ENCODE assay signal across 12 cellular contexts in the genomic region with DNA sequence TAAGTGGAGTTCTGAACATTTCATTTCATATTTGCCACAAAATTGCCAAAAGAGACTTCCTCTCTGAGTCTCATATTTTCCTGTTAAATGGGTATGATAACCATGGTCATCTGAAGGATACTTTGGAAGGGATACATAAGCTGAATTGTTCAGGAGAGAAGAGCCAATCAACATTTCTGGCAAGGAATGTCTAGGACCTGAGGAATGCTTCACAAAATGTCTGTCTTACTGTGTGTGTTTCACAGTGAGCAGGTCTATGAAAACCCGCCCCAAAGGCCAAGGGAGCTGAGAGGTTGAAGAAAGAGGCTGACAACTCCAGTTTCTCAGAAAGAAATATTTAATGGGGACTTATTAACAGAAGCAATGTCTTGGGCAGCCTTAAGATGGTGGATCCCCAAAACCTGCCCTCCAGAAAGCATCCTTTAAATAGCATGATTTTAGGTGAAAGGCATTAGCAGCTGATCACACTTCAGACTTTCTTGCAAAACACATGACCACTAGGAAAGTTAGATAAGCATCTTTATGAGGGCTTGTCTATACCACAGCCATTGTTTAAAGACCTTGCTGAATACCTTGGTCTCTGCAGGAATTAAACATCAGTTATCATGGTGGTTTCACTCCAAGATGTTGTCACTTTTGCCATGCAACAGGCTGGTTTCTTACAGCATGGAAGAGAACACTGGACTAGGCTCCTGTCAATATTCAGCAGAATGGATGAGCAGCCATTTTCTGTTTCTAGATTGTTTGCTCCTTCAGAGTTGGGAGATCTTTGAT.
A peak's percentile ranks its signal among the peaks of the same experiment; 100 is the strongest.
DNase-seq lines count a peak whose midpoint lies in the region; ATAC-seq and TF ChIP-seq lines count a peak whose summit lies in the region.
"Had no signal": no experiment of that assay in that cellular context is flagged by ENCODE, and none has a peak within 500 bp of the region (broad histone marks: within the 10 kb centered on the region; RNA-seq: fewer than 3 reads in every experiment).

No MANE protein-coding gene starts in this region.

- WGBS in body of pancreas, 2 donors = 80 to 81% methylated on average over 1 of the region's 1 CpG

- POLR2A ChIA-PET in HEK293 (lab: Yijun Ruan, JAX) = no interaction called here

- DNase-seq in M059J (ENCODE audit: low read depth) (peak; percentile 54), epithelial cell of prostate (ENCODE audit: low read depth, low spot score) (peak; percentile 12), OCI-M1 (lab: John Stamatoyannopoulos, UW) (no peak), NCI-H1436 treated with DMSO at 0.1 percent for 48 hours (lab: John Stamatoyannopoulos, UW) (no peak), body of pancreas (no peak)
- DNase-seq: BE2C; CD4-positive, alpha-beta memory T cell; DMS79; HCEC 1CT had no signal

- CTCF ChIA-PET in HEK293 (lab: Yijun Ruan, JAX) = no interaction called here

- no peak overlapping the region for H3K27ac ChIP-seq in HEK293 (ENCODE audit: extremely low read depth, low read depth, low read length)
- H3K27ac ChIP-seq in epithelial cell of prostate = no peak overlapping the region
- no peak overlapping the region for H3K27ac ChIP-seq in body of pancreas
- H3K27ac ChIP-seq: A549, C4-2B had no signal

- H3K9me3 ChIP-seq in HEK293 (ENCODE audit: control insufficient read depth, insufficient read depth, low read depth, low read length) (no peaks in the 10 kb centered on the region), body of pancreas (no peaks in the 10 kb centered on the region)
- H3K9me3 ChIP-seq: A549, BE2C had no signal

- TF ChIP-seq CTCF in HEK293 (tag by site-specific recombination; IDR thresholded peaks at IDR 0.05) (no peak), body of pancreas (IDR thresholded peaks at IDR 0.05) (no peak)

- H3K4me1 ChIP-seq in HEK293 (ENCODE audit: control insufficient read depth, insufficient read depth, low read length) (no peaks in the 10 kb centered on the region; the same call in 1 of the 2 replicates), body of pancreas (no peaks in the 10 kb centered on the region)
- H3K4me1 ChIP-seq: A549, BE2C had no signal

- H3K4me3 ChIP-seq in HEK293 (ENCODE audit: low read depth, low read length) = no peak overlapping the region
- H3K4me3 ChIP-seq in body of pancreas = no peak overlapping the region
- H3K4me3 ChIP-seq: A549 had no signal

- no peaks in the 10 kb centered on the region for H3K36me3 ChIP-seq in HEK293 (ENCODE audit: control insufficient read depth in 2 of 2, insufficient read depth in 1 of 2, low read length in 2 of 2)
- no peaks in the 10 kb centered on the region for H3K36me3 ChIP-seq in body of pancreas (replicated peaks in 1 of 2; ENCODE audit: insufficient read depth in 1 of 2, low read depth in 2 of 2)
- H3K36me3 ChIP-seq: BE2C had no signal

- ATAC-seq in body of pancreas = no peak
- ATAC-seq: A549 had no signal

- intact Hi-C loops in body of pancreas (cut with DNase I) = no loop called here

- no peak for TF ChIP-seq POLR2A in body of pancreas (IDR thresholded peaks at IDR 0.05)

- no peaks in the 10 kb centered on the region for H3K27me3 ChIP-seq in body of pancreas
- H3K27me3 ChIP-seq: BE2C had no signal

TF ChIP-seq in HEK293, 187 proteins besides CTCF, POLR2A, EP300 and RAD21:
- TF ChIP-seq ZNF449 (tag by site-specific recombination; IDR thresholded peaks at IDR 0.05) = no peak
- TF ChIP-seq ZNF664 (tag by site-specific recombination; IDR thresholded peaks at IDR 0.05) = no peak
- TF ChIP-seq SCRT2 (tag by site-specific recombination; IDR thresholded peaks at IDR 0.05) = 0 out of 2 replicates have a peak, but pooled peaks have one; percentile 48
- TF ChIP-seq ZNF629 (tag by site-specific recombination; IDR thresholded peaks at IDR 0.05) = no peak

Comparison
In these comparisons a context has a peak if more than half of its experiments do, and no peak if none do; other contexts are left out.
1. DNase-seq: peak in M059J (single experiment) and epithelial cell of prostate (single experiment); none in OCI-M1 (single experiment), NCI-H1436 treated with DMSO at 0.1 percent for 48 hours (single experiment) and body of pancreas (0 of 4).